1 cellular context compared by ENCODE assay signal in the genomic region with DNA sequence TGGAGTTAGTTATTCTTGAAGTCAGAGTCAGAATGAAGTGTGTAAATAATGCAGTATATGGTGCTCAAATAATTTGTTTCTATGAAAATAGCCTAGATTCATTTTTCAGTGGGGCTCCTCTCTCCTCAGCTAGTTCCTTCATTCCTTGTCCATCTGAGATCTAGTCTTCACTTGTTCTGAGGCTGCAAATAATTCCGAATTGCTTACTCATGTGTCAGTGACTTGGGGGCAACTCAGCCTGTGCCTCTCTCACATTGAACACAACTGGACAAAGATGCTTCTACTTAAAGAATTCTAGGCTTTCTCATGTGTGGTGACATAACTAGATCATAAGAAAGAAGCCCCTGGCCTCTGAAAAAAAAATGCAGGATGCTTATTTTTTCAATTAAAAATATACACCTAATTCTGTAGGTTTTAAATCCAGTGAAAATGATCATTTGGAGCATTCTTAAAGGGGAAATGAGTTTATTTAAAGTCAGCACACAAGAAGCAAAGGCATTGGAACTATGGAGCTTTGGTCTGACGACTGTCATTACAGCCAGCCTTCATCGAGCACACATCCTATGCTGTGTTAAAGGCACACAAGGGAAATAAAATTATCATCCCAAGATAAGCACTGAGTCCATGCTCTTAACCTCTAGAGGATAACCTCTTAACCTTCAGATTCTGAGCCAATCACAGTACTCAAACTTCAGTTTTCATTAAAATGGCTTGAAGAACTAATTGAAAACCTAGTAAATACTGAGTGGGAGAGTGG.
TF ChIP-seq lines count a peak whose summit lies in the region.

No MANE protein-coding gene starts in this region.

TF ChIP-seq in HepG2, 621 proteins besides CTCF, POLR2A, EP300 and RAD21:
- TF ChIP-seq CREB1 (IDR thresholded peaks at IDR 0.05) (no peak), CREB1 (CRISPR knock-in tag; IDR thresholded peaks at IDR 0.05) (no peak), ZNF773 (CRISPR knock-in tag; IDR thresholded peaks at IDR 0.05; ENCODE audit: borderline replicate concordance) (no peak)
